Comparison of ENCODE assay signal across 1 cellular context in genomic region chr6:54801669-54802068, GRCh38.
TF ChIP-seq lines count a peak whose summit lies in the region.

No MANE protein-coding gene starts in this region.

TF ChIP-seq in HEK293, 187 proteins besides CTCF, POLR2A, EP300 and RAD21 (continued from another document and continues in another):
- TF ChIP-seq ZNF561 (tag by site-specific recombination; IDR thresholded peaks at IDR 0.05; ENCODE audit: borderline replicate concordance) (peak; percentile 48; the same call in 1 of the 2 replicates), ZNF704 (tag by site-specific recombination; IDR thresholded peaks at IDR 0.05) (no peak), ZNF266 (tag by site-specific recombination; IDR thresholded peaks at IDR 0.05; ENCODE audit: low read depth) (no peak), ZNF280C (tag by site-specific recombination; IDR thresholded peaks at IDR 0.05) (no peak), BCL11A (tag by site-specific recombination; IDR thresholded peaks at IDR 0.05; ENCODE audit: low read depth) (peak; percentile 77; the same call in 1 of the 2 replicates), SCRT1 (tag by site-specific recombination; IDR thresholded peaks at IDR 0.05; ENCODE audit: borderline replicate concordance) (no peak), ZBTB49 (tag by site-specific recombination; IDR thresholded peaks at IDR 0.05; ENCODE audit: low read depth) (no peak), EGR2 (tag by site-specific recombination; IDR thresholded peaks at IDR 0.05; ENCODE audit: low read depth) (no peak), SP3 (tag by site-specific recombination; IDR thresholded peaks at IDR 0.05) (no peak), ZNF529 (tag by site-specific recombination; IDR thresholded peaks at IDR 0.05; ENCODE audit: insufficient replicate concordance) (no peak), ZNF175 (tag by site-specific recombination; IDR thresholded peaks at IDR 0.05) (no peak), ZNF664 (tag by site-specific recombination; IDR thresholded peaks at IDR 0.05) (no peak), ZNF521 (tag by site-specific recombination; IDR thresholded peaks at IDR 0.05) (no peak), KLF16 (tag by site-specific recombination; IDR thresholded peaks at IDR 0.05) (peak; percentile 18; the same call in 1 of the 2 replicates), ZNF239 (tag by site-specific recombination; IDR thresholded peaks at IDR 0.05) (no peak), ZNF792 (tag by site-specific recombination; IDR thresholded peaks at IDR 0.05) (no peak), ZNF677 (tag by site-specific recombination; IDR thresholded peaks at IDR 0.05) (no peak), SCRT2 (tag by site-specific recombination; IDR thresholded peaks at IDR 0.05) (peak; percentile 35; the same call in 1 of the 2 replicates), ZNF670 (tag by site-specific recombination; IDR thresholded peaks at IDR 0.05; ENCODE audit: low read depth) (no peak), ZNF311 (tag by site-specific recombination; IDR thresholded peaks at IDR 0.05; ENCODE audit: borderline replicate concordance) (no peak), ZNF785 (tag by site-specific recombination; IDR thresholded peaks at IDR 0.05) (no peak), ZNF585B (tag by site-specific recombination; IDR thresholded peaks at IDR 0.05) (no peak), ZNF211 (tag by site-specific recombination; IDR thresholded peaks at IDR 0.05; ENCODE audit: low read depth) (no peak), ZSCAN16 (tag by site-specific recombination; IDR thresholded peaks at IDR 0.05) (no peak), ZNF248 (tag by site-specific recombination; IDR thresholded peaks at IDR 0.05) (no peak), PRDM4 (tag by site-specific recombination; IDR thresholded peaks at IDR 0.05) (no peak), GLI2 (tag by site-specific recombination; IDR thresholded peaks at IDR 0.05; ENCODE audit: borderline replicate concordance, low read depth) (no peak), ZNF354C (tag by site-specific recombination; IDR thresholded peaks at IDR 0.05; ENCODE audit: borderline replicate concordance, low read depth) (no peak), ZNF548 (tag by site-specific recombination; IDR thresholded peaks at IDR 0.05) (no peak), ZNF544 (tag by site-specific recombination; IDR thresholded peaks at IDR 0.05) (no peak), MZF1 (tag by site-specific recombination; IDR thresholded peaks at IDR 0.05; ENCODE audit: borderline replicate concordance) (no peak), ZNF155 (tag by site-specific recombination; IDR thresholded peaks at IDR 0.05) (no peak), ZBTB48 (tag by site-specific recombination; IDR thresholded peaks at IDR 0.05) (no peak), ZNF580 (tag by site-specific recombination; IDR thresholded peaks at IDR 0.05) (no peak), ZBTB6 (tag by site-specific recombination; IDR thresholded peaks at IDR 0.05) (no peak), ZNF621 (tag by site-specific recombination; IDR thresholded peaks at IDR 0.05) (no peak), ZNF830 (tag by site-specific recombination; IDR thresholded peaks at IDR 0.05; ENCODE audit: low read depth) (no peak), ZNF600 (tag by site-specific recombination; IDR thresholded peaks at IDR 0.05) (no peak), ZBTB17 (tag by site-specific recombination; IDR thresholded peaks at IDR 0.05) (peak; percentile 78), ZNF140 (tag by site-specific recombination; IDR thresholded peaks at IDR 0.05) (no peak), ZNF510 (tag by site-specific recombination; IDR thresholded peaks at IDR 0.05; ENCODE audit: insufficient replicate concordance) (peak; percentile 4), ZNF549 (tag by site-specific recombination; IDR thresholded peaks at IDR 0.05) (no peak), ZNF76 (tag by site-specific recombination; IDR thresholded peaks at IDR 0.05; ENCODE audit: borderline replicate concordance, low read depth) (peak; percentile 35; the same call in 1 of the 2 replicates), ZNF433 (tag by site-specific recombination; IDR thresholded peaks at IDR 0.05; ENCODE audit: low read depth) (no peak), KLF8 (tag by site-specific recombination; IDR thresholded peaks at IDR 0.05) (peak; percentile 79), ZNF391 (tag by site-specific recombination; IDR thresholded peaks at IDR 0.05; ENCODE audit: borderline replicate concordance, low read depth) (no peak)
- TF ChIP-seq, protein P1, sequence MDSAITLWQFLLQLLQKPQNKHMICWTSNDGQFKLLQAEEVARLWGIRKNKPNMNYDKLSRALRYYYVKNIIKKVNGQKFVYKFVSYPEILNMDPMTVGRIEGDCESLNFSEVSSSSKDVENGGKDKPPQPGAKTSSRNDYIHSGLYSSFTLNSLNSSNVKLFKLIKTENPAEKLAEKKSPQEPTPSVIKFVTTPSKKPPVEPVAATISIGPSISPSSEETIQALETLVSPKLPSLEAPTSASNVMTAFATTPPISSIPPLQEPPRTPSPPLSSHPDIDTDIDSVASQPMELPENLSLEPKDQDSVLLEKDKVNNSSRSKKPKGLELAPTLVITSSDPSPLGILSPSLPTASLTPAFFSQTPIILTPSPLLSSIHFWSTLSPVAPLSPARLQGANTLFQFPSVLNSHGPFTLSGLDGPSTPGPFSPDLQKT (IDR thresholded peaks at IDR 0.05; ENCODE audit: borderline replicate concordance, low read depth, low read length), result no peak
- TF ChIP-seq, protein P2, sequence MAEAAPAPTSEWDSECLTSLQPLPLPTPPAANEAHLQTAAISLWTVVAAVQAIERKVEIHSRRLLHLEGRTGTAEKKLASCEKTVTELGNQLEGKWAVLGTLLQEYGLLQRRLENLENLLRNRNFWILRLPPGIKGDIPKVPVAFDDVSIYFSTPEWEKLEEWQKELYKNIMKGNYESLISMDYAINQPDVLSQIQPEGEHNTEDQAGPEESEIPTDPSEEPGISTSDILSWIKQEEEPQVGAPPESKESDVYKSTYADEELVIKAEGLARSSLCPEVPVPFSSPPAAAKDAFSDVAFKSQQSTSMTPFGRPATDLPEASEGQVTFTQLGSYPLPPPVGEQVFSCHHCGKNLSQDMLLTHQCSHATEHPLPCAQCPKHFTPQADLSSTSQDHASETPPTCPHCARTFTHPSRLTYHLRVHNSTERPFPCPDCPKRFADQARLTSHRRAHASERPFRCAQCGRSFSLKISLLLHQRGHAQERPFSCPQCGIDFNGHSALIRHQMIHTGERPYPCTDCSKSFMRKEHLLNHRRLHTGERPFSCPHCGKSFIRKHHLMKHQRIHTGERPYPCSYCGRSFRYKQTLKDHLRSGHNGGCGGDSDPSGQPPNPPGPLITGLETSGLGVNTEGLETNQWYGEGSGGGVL (tag by site-specific recombination; IDR thresholded peaks at IDR 0.05), result no peak
- TF ChIP-seq, protein P3, sequence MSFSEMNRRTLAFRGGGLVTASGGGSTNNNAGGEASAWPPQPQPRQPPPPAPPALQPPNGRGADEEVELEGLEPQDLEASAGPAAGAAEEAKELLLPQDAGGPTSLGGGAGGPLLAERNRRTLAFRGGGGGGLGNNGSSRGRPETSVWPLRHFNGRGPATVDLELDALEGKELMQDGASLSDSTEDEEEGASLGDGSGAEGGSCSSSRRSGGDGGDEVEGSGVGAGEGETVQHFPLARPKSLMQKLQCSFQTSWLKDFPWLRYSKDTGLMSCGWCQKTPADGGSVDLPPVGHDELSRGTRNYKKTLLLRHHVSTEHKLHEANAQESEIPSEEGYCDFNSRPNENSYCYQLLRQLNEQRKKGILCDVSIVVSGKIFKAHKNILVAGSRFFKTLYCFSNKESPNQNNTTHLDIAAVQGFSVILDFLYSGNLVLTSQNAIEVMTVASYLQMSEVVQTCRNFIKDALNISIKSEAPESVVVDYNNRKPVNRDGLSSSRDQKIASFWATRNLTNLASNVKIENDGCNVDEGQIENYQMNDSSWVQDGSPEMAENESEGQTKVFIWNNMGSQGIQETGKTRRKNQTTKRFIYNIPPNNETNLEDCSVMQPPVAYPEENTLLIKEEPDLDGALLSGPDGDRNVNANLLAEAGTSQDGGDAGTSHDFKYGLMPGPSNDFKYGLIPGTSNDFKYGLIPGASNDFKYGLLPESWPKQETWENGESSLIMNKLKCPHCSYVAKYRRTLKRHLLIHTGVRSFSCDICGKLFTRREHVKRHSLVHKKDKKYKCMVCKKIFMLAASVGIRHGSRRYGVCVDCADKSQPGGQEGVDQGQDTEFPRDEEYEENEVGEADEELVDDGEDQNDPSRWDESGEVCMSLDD (tag by site-specific recombination; IDR thresholded peaks at IDR 0.05), result no peak
- TF ChIP-seq, protein P4, sequence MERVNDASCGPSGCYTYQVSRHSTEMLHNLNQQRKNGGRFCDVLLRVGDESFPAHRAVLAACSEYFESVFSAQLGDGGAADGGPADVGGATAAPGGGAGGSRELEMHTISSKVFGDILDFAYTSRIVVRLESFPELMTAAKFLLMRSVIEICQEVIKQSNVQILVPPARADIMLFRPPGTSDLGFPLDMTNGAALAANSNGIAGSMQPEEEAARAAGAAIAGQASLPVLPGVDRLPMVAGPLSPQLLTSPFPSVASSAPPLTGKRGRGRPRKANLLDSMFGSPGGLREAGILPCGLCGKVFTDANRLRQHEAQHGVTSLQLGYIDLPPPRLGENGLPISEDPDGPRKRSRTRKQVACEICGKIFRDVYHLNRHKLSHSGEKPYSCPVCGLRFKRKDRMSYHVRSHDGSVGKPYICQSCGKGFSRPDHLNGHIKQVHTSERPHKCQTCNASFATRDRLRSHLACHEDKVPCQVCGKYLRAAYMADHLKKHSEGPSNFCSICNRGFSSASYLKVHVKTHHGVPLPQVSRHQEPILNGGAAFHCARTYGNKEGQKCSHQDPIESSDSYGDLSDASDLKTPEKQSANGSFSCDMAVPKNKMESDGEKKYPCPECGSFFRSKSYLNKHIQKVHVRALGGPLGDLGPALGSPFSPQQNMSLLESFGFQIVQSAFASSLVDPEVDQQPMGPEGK (tag by site-specific recombination; IDR thresholded peaks at IDR 0.05), result 0 out of 2 replicates have a peak, but pooled peaks have one; percentile 21
